1 cellular context compared by ENCODE assay signal in genomic region chr6:30102701-30103629, GRCh38.
TF ChIP-seq lines count a peak whose summit lies in the region.

No MANE protein-coding gene starts in this region.

TF ChIP-seq in H1, 55 proteins besides CTCF, POLR2A, EP300 and RAD21:
- TF ChIP-seq ATF2 (IDR thresholded peaks at IDR 0.05; ENCODE audit: low read length) (no peak), SAP30 (IDR thresholded peaks at IDR 0.05; ENCODE audit: insufficient read depth, insufficient replicate concordance, low read length) (peak; percentile 70), PHF8 (conservative IDR thresholded peaks at IDR 0.05; ENCODE audit: low read depth, low read length) (0 out of 2 replicates have a peak, but pooled peaks have one; percentile 8), SIN3A (conservative IDR thresholded peaks at IDR 0.05 in 1 of 2, IDR thresholded peaks at IDR 0.05 in 1 of 2; ENCODE audit: low read depth in 1 of 2, low read length in 2 of 2) (peak; percentile 51 to 70; a peak in 2 of 4 replicates), YY1 (IDR thresholded peaks at IDR 0.05; ENCODE audit: low read depth, low read length) (peak; percentile 39; the same call in 1 of the 2 replicates), E2F6 (IDR thresholded peaks at IDR 0.05) (peak; percentile 22; the same call in 1 of the 2 replicates), CBX5 (IDR thresholded peaks at IDR 0.05; ENCODE audit: low read depth, low read length) (no peak), ZNF274 (IDR thresholded peaks at IDR 0.05; ENCODE audit: borderline replicate concordance, extremely low read depth, low read length) (no peak), KDM4A (IDR thresholded peaks at IDR 0.05; ENCODE audit: low read depth, low read length, severe bottlenecking) (peak; percentile 92), SP2 (IDR thresholded peaks at IDR 0.05; ENCODE audit: low read length) (no peak), BCL11A (IDR thresholded peaks at IDR 0.05; ENCODE audit: low read depth in 2 of 2, low read length in 2 of 2) (no peak)
